Comparison of ENCODE assay signal across 8 cellular contexts in the genomic region with DNA sequence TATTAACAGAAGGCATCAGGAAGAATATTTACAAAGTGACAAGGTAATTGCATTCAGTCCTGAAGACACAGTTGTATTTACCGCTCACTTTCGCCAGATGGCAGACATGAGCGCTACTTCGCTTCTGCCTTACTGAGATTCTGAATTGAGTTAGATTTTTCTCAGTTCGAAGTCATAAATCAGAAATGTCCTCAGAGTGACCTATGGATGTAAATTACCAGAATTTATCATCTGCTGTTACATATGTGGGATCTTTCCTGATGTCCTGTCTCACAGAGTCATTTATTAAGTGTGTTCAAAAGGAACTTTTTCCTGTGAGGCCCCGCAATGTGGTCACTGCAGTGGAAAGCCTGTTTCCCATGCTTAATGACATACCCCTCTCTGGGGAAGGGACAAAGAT.
DNase-seq lines count a peak whose midpoint lies in the region; ATAC-seq, FAIRE-seq and TF ChIP-seq lines count a peak whose summit lies in the region.

No MANE protein-coding gene starts in this region.

- no peak overlapping the region for H3K4me3 Mint-ChIP-seq in activated T-cell treated with anti-CD3 and anti-CD28 coated beads, Interleukin-2, amount 50 U/mL, for 24 hours

- ATAC-seq in GM18505 (IDR thresholded peaks at IDR 0.05; ENCODE audit: unreplicated experiment) = peak; percentile 69
- ATAC-seq in HG02943 (IDR thresholded peaks at IDR 0.05; ENCODE audit: low read depth, unreplicated experiment) = peak; percentile 70
- peak; percentile 63 to 89 (median 84) for ATAC-seq in pancreas

- H3K27me3 ChIP-seq in BE2C = no peaks in the 10 kb centered on the region
- H3K27me3 ChIP-seq in pancreas = no peaks in the 10 kb centered on the region

- H3K4me1 ChIP-seq in BE2C = 0 out of 2 replicates have a peak, but pooled peaks cover 2% of the 10 kb centered on the region
- no peaks in the 10 kb centered on the region for H3K4me1 ChIP-seq in pancreas

- DNase-seq in BE2C (peak; percentile 63), NCI-H748 (lab: John Stamatoyannopoulos, UW; ENCODE audit: unreplicated experiment) (peak; percentile 38), foreskin melanocyte (peak; percentile 42), pancreas (peak in 5 of 6 donors; percentile 9 to 59 (median 37)), KG1 (lab: John Stamatoyannopoulos, UW) (no peak)
- DNase-seq in activated T-cell treated with anti-CD3 and anti-CD28 coated beads, Interleukin-2, amount 50 U/mL, for 24 hours = peak; percentile 50

- no peak overlapping the region for H3K27ac ChIP-seq in pancreas

- peaks cover 3% of the 10 kb centered on the region for H3K27me3 Mint-ChIP-seq in activated T-cell treated with anti-CD3 and anti-CD28 coated beads, Interleukin-2, amount 50 U/mL, for 24 hours

- no peaks in the 10 kb centered on the region for H3K36me3 Mint-ChIP-seq in activated T-cell treated with anti-CD3 and anti-CD28 coated beads, Interleukin-2, amount 50 U/mL, for 24 hours (ENCODE audit: low read depth)

- no peaks in the 10 kb centered on the region for H3K36me3 ChIP-seq in BE2C
- H3K36me3 ChIP-seq in pancreas = no peaks in the 10 kb centered on the region

- FAIRE-seq in pancreas (lab: Jason Lieb, UNC) = peak; percentile 91

- no peaks in the 10 kb centered on the region for H3K9me3 Mint-ChIP-seq in activated T-cell treated with anti-CD3 and anti-CD28 coated beads, Interleukin-2, amount 50 U/mL, for 24 hours

- H3K4me3 ChIP-seq in BE2C (ENCODE audit: low read depth, low read length) (no peak overlapping the region), pancreas (no peak overlapping the region)

- TF ChIP-seq CTCF in BE2C (IDR thresholded peaks at IDR 0.05; ENCODE audit: low read depth, low read length) = peak; percentile 87
- TF ChIP-seq CTCF in pancreas (IDR thresholded peaks at IDR 0.05) = peak; percentile 39 to 64 (median 60)

- intact Hi-C loops in pancreas (cut with DNase I) = no loop called here

- no peak for TF ChIP-seq POLR2A in GM18505 (IDR thresholded peaks at IDR 0.05; ENCODE audit: borderline replicate concordance, extremely low read depth, insufficient read depth, insufficient read length)

- H3K9me3 ChIP-seq in BE2C = no peaks in the 10 kb centered on the region
- H3K9me3 ChIP-seq in pancreas = no peaks in the 10 kb centered on the region

- no peak overlapping the region for H3K27ac Mint-ChIP-seq in activated T-cell treated with anti-CD3 and anti-CD28 coated beads, Interleukin-2, amount 50 U/mL, for 24 hours

- WGBS in pancreas, 2 donors = 17 to 19% methylated on average over 6 of the region's 6 CpGs

- H3K4me1 Mint-ChIP-seq in activated T-cell treated with anti-CD3 and anti-CD28 coated beads, Interleukin-2, amount 50 U/mL, for 24 hours (ENCODE audit: low read depth) = peaks cover 8% of the 10 kb centered on the region
